Comparison of ENCODE assay signal across 1 cellular context in the genomic region with DNA sequence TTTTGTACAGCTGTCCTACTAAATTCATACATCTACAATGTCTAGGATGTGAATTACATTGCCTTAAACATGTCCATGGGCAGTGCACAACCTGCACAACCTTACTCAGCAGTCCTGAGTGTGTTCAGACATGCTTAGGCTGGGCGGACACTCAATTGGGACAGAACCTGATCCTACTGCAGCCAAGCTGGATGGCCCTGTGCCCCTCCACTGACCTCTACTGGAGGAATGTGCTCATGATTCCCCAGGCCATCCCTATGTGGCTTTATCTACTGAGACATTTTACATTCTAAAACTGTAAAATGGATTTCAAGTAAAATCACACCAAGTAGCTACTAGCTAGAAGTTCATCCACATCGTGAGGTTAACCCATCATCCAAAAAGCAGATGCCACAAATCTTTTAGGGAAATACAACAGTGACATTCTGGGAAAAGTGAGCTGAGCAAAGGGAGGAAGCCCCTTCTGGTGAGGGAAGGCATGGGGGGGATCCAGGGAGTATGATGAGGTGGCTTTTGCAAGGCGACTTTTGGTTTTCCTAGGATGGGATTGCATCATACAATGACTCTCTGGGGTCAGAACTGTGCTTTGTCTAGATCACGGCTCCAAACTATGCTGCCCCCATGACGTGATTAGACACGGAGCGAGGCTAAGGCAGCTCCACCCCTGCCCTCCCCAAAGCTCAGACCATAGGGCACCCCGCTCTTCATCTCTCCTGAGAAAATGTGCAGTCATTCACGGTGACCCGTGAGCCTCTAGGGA.
TF ChIP-seq lines count a peak whose summit lies in the region.

No MANE protein-coding gene starts in this region.

TF ChIP-seq in HepG2, 621 proteins besides CTCF, POLR2A, EP300 and RAD21 (continued from another document):
- TF ChIP-seq MXD1 (CRISPR knock-in tag; IDR thresholded peaks at IDR 0.05) (no peak), FOXO4 (CRISPR knock-in tag; conservative IDR thresholded peaks at IDR 0.05) (no peak), HMGA1 (CRISPR knock-in tag; conservative IDR thresholded peaks at IDR 0.05) (no peak), RXRA (CRISPR knock-in tag; IDR thresholded peaks at IDR 0.05) (no peak)
